ENCODE assay signal across 9 cellular contexts in genomic region chr14:101235042-101235871, GRCh38.
A peak's percentile ranks its signal among the peaks of the same experiment; 100 is the strongest.
DNase-seq lines count a peak whose midpoint lies in the region; ATAC-seq, FAIRE-seq and TF ChIP-seq lines count a peak whose summit lies in the region.
"Had no signal": no experiment of that assay in that cellular context is flagged by ENCODE, and none has a peak within 500 bp of the region (broad histone marks: within the 10 kb centered on the region; RNA-seq: fewer than 3 reads in every experiment).

No MANE protein-coding gene starts in this region.

- no peaks in the 10 kb centered on the region for H3K36me3 Mint-ChIP-seq in endothelial cell (ENCODE audit: low read depth, unreplicated experiment)

- no peak for FAIRE-seq in H54 (lab: Jason Lieb, UNC)

- TF ChIP-seq CTCF in endothelial cell (IDR thresholded peaks at IDR 0.05; ENCODE audit: unreplicated experiment): peak; percentile 67

- intact Hi-C loops in aorta (cut with DNase I): no loop called here

- peak; percentile 53 for DNase-seq in COLO829 (ENCODE audit: low spot score)
- peak; percentile 86 for DNase-seq in H54 (ENCODE audit: insufficient read length, low spot score)
- DNase-seq in RKO (ENCODE audit: low spot score): peak; percentile 20
- peak; percentile 88 for DNase-seq in endothelial cell (ENCODE audit: low spot score)
- DNase-seq in myocyte (ENCODE audit: low read depth): peak; percentile 8
- peak; percentile 64 to 79 for DNase-seq in aorta
- DNase-seq in NCI-H2171 treated with DMSO at 0.1 percent for 48 hours (lab: John Stamatoyannopoulos, UW): no peak

- no peak for ATAC-seq in aorta (ENCODE audit: low FRiP score)
- ATAC-seq in GM18520 (IDR thresholded peaks at IDR 0.05; ENCODE audit: unreplicated experiment): no peak

- no peaks in the 10 kb centered on the region for H3K9me3 Mint-ChIP-seq in endothelial cell (ENCODE audit: unreplicated experiment)

- WGBS in aorta, 2 donors: 64 to 68% methylated on average over 21 of the region's 21 CpGs

- H3K9me3 ChIP-seq in aorta (ENCODE audit: control insufficient read depth, low read length): no peaks in the 10 kb centered on the region

- no peaks in the 10 kb centered on the region for H3K4me1 ChIP-seq in aorta (ENCODE audit: control insufficient read depth in 1 of 2, insufficient read depth in 2 of 2, low read length in 2 of 2)

- H3K27me3 Mint-ChIP-seq in endothelial cell (ENCODE audit: unreplicated experiment): peaks cover 7% of the 10 kb centered on the region

- peaks cover 8% of the 10 kb centered on the region for H3K4me1 Mint-ChIP-seq in endothelial cell (ENCODE audit: unreplicated experiment)

- no peak overlapping the region for H3K4me3 Mint-ChIP-seq in endothelial cell (ENCODE audit: unreplicated experiment)

- no peak overlapping the region for H3K27ac ChIP-seq in aorta (ENCODE audit: low read depth in 1 of 2, low read length in 2 of 2)
- H3K27ac ChIP-seq: skin epidermis had no signal

- no peaks in the 10 kb centered on the region for H3K27me3 ChIP-seq in aorta (ENCODE audit: control insufficient read depth in 1 of 2, insufficient read depth in 2 of 2, low read length in 1 of 2)

- no peak overlapping the region for H3K27ac Mint-ChIP-seq in endothelial cell (ENCODE audit: unreplicated experiment)

- H3K36me3 ChIP-seq in aorta (ENCODE audit: control insufficient read depth in 1 of 2, insufficient read depth in 2 of 2, low read length in 1 of 2): no peaks in the 10 kb centered on the region

- no peak for TF ChIP-seq POLR2A in H54 (IDR thresholded peaks at IDR 0.05; ENCODE audit: low read depth, low read length)

- no peak overlapping the region for H3K4me3 ChIP-seq in aorta (ENCODE audit: low read length in 2 of 2)
- H3K4me3 ChIP-seq: skin epidermis had no signal
